15 cellular contexts compared by ENCODE assay signal in genomic region chr7:93014410-93014809, GRCh38.
DNase-seq lines count a peak whose midpoint lies in the region; ATAC-seq, FAIRE-seq and TF ChIP-seq lines count a peak whose summit lies in the region.
"Had no signal": no experiment of that assay in that cellular context is flagged by ENCODE, and none has a peak within 500 bp of the region (broad histone marks: within the 10 kb centered on the region; RNA-seq: fewer than 3 reads in every experiment).

No MANE protein-coding gene starts in this region.

- H3K4me3 Mint-ChIP-seq in astrocyte (ENCODE audit: unreplicated experiment) (no peak overlapping the region), type B pancreatic cell (no peak overlapping the region)
- H3K4me3 Mint-ChIP-seq: central memory CD8-positive, alpha-beta T cell had no signal

- H3K4me1 ChIP-seq in SK-N-SH (ENCODE audit: control insufficient read depth in 1 of 2, insufficient read depth in 2 of 2, low read depth in 1 of 2, low read length in 1 of 2) (peaks cover 14 to 33% of the 10 kb centered on the region in 2 experiments), astrocyte (ENCODE audit: insufficient read depth, low read length) (peaks cover 36% of the 10 kb centered on the region), mesodermal cell (ENCODE audit: control insufficient read depth, insufficient read depth, low read length, poor library complexity, severe bottlenecking) (peaks cover 34% of the 10 kb centered on the region)
- H3K4me1 ChIP-seq: thyroid gland had no signal

- H3K79me2 ChIP-seq in SK-N-SH (ENCODE audit: insufficient read depth) (no peaks in the 10 kb centered on the region), astrocyte (ENCODE audit: insufficient read depth, low read length) (no peaks in the 10 kb centered on the region)

- no peak overlapping the region for H3K4me2 ChIP-seq in SK-N-SH
- no peak overlapping the region for H3K4me2 ChIP-seq in astrocyte (ENCODE audit: low read length)

- TF ChIP-seq CTCF in SK-N-SH (IDR thresholded peaks at IDR 0.05) (no peak), astrocyte (IDR thresholded peaks at IDR 0.05; ENCODE audit: insufficient read depth, low read depth, low read length) (no peak), type B pancreatic cell (conservative IDR thresholded peaks at IDR 0.05) (no peak)

- H3K36me3 ChIP-seq in SK-N-SH (replicated peaks in 1 of 2; ENCODE audit: control insufficient read depth in 1 of 2, insufficient read depth in 2 of 2, low read length in 1 of 2) (no peaks in the 10 kb centered on the region), astrocyte (ENCODE audit: insufficient read depth, low read length) (no peaks in the 10 kb centered on the region), mesodermal cell (ENCODE audit: control insufficient read depth, insufficient read depth, low read length) (no peaks in the 10 kb centered on the region)
- H3K36me3 ChIP-seq: thyroid gland had no signal

- peaks cover 22% of the 10 kb centered on the region for H3F3A ChIP-seq in SK-N-SH (replicated peaks; ENCODE audit: insufficient read depth)

- H3K4me3 ChIP-seq in SK-N-SH (ENCODE audit: low read depth in 2 of 2, low read length in 1 of 2) (no peak overlapping the region), astrocyte (ENCODE audit: insufficient read depth, low read depth, low read length) (no peak overlapping the region), mesodermal cell (ENCODE audit: extremely low read depth, insufficient read depth, low read length, poor library complexity, severe bottlenecking) (no peak overlapping the region)
- H3K4me3 ChIP-seq: thyroid gland had no signal

- H4K20me1 ChIP-seq in SK-N-SH (ENCODE audit: insufficient read depth), result no peaks in the 10 kb centered on the region
- no peaks in the 10 kb centered on the region for H4K20me1 ChIP-seq in astrocyte (ENCODE audit: insufficient read depth, low read length)

- no peak for TF ChIP-seq EP300 in SK-N-SH (IDR thresholded peaks at IDR 0.05; ENCODE audit: borderline replicate concordance in 1 of 2, low read depth in 1 of 2, low read length in 1 of 2)

- H3K9ac ChIP-seq in SK-N-SH, result 0 out of 2 replicates have a peak overlapping the region, but pooled peaks have one; percentile 33
- no peak overlapping the region for H3K9ac ChIP-seq in astrocyte (ENCODE audit: low read length)

- TF ChIP-seq RAD21 in SK-N-SH (IDR thresholded peaks at IDR 0.05; ENCODE audit: low read length), result no peak

- no peaks in the 10 kb centered on the region for H3K27me3 Mint-ChIP-seq in astrocyte (ENCODE audit: low read depth, unreplicated experiment)
- H3K27me3 Mint-ChIP-seq in type B pancreatic cell, result peaks cover 3% of the 10 kb centered on the region
- H3K27me3 Mint-ChIP-seq: central memory CD8-positive, alpha-beta T cell had no signal

- ATAC-seq in SK-N-SH treated with all-trans-retinoic acid at 6 μM for 48 hours (no peak), GM18517 (IDR thresholded peaks at IDR 0.05; ENCODE audit: unreplicated experiment) (no peak)

- no peak for DNase-seq in SK-N-SH
- no peak for DNase-seq in astrocyte (ENCODE audit: low read depth)
- DNase-seq in type B pancreatic cell (ENCODE audit: extremely low spot score, unreplicated experiment), result no peak
- no peak for DNase-seq in activated naive CD4-positive, alpha-beta T cell treated with Interleukin-2 at 50 U/mL for 16 hours
- no peak for DNase-seq in amniotic stem cell (lab: John Stamatoyannopoulos, UW)
- DNase-seq: activated CD8-positive, alpha-beta memory T cell treated with anti-CD3 and anti-CD28 coated beads for 24 hours; NCI-H2227 treated with DMSO at 0.1 percent for 48 hours; RPMI8226; T-helper 9 cell; thyroid gland had no signal

- no peaks in the 10 kb centered on the region for H3K9me3 ChIP-seq in SK-N-SH
- H3K9me3 ChIP-seq in astrocyte (ENCODE audit: insufficient read depth, low read depth, low read length), result no peaks in the 10 kb centered on the region
- no peaks in the 10 kb centered on the region for H3K9me3 ChIP-seq in mesodermal cell (ENCODE audit: control insufficient read depth, low read length)
- H3K9me3 ChIP-seq: thyroid gland had no signal

- 92% methylated on average over 1 of the region's 1 CpG for WGBS in SK-N-SH (ENCODE audit: low lambda C conversion rate)
- WGBS in mesodermal cell (ENCODE audit: insufficient coverage in 2 of 2), 2 experiments, result 20 to 100% methylated on average over 1 of the region's 1 CpG

- CTCF ChIA-PET in SK-N-SH (lab: Yijun Ruan, JAX), result no interaction called here

- no peak for FAIRE-seq in astrocyte (lab: Jason Lieb, UNC)
- FAIRE-seq: A204.1 had no signal

- H3K4me1 Mint-ChIP-seq in astrocyte (ENCODE audit: low read depth, unreplicated experiment) (peaks cover 55% of the 10 kb centered on the region), type B pancreatic cell (ENCODE audit: unreplicated experiment) (peaks cover 26% of the 10 kb centered on the region)
- H3K4me1 Mint-ChIP-seq: central memory CD8-positive, alpha-beta T cell had no signal

- H3K36me3 Mint-ChIP-seq in astrocyte (ENCODE audit: low read depth, unreplicated experiment) (no peaks in the 10 kb centered on the region), type B pancreatic cell (no peaks in the 10 kb centered on the region)

- H3K27ac Mint-ChIP-seq in astrocyte (ENCODE audit: unreplicated experiment), result peak overlapping the region; percentile 86
- peak overlapping the region; percentile 65 for H3K27ac Mint-ChIP-seq in type B pancreatic cell

- H3K9me3 Mint-ChIP-seq in astrocyte (ENCODE audit: unreplicated experiment), result no peaks in the 10 kb centered on the region
- no peaks in the 10 kb centered on the region for H3K9me3 Mint-ChIP-seq in type B pancreatic cell
- H3K9me3 Mint-ChIP-seq: central memory CD8-positive, alpha-beta T cell had no signal

- H3K9me2 ChIP-seq in SK-N-SH, result no peaks in the 10 kb centered on the region

- H2AFZ ChIP-seq in SK-N-SH (ENCODE audit: low read depth), result peak overlapping the region; percentile 54
- no peak overlapping the region for H2AFZ ChIP-seq in astrocyte (ENCODE audit: low read depth, low read length)

- peak overlapping the region; percentile 64 to 72; a peak in 3 of 4 replicates for H3K27ac ChIP-seq in SK-N-SH (ENCODE audit: low read depth in 2 of 2, low read length in 1 of 2)
- peak overlapping the region; percentile 57 for H3K27ac ChIP-seq in astrocyte (ENCODE audit: low read depth, low read length)
- H3K27ac ChIP-seq in mesodermal cell (ENCODE audit: low read depth, low read length, severe bottlenecking), result peak overlapping the region; percentile 26
- H3K27ac ChIP-seq: thyroid gland had no signal

- no peaks in the 10 kb centered on the region for H3K27me3 ChIP-seq in SK-N-SH (ENCODE audit: insufficient read depth)
- no peaks in the 10 kb centered on the region for H3K27me3 ChIP-seq in astrocyte (ENCODE audit: insufficient read depth, low read length)
- H3K27me3 ChIP-seq: thyroid gland had no signal

- POLR2A ChIA-PET in SK-N-SH (lab: Yijun Ruan, JAX), result no interaction called here

TF ChIP-seq in SK-N-SH, 30 proteins besides CTCF, POLR2A, EP300 and RAD21 (continues in another document):
- TF ChIP-seq PBX3 (IDR thresholded peaks at IDR 0.05), result no peak
- no peak for TF ChIP-seq FOSL2 (IDR thresholded peaks at IDR 0.05; ENCODE audit: borderline replicate concordance, low read depth)
- TF ChIP-seq TCF12 (IDR thresholded peaks at IDR 0.05), result no peak

TF ChIP-seq in SK-N-SH treated with all-trans-retinoic acid at 6 μM for 48 hours, 23 proteins besides CTCF, POLR2A, EP300 and RAD21 (continues in another document):
- TF ChIP-seq RARB (CRISPR knock-in tag; IDR thresholded peaks at IDR 0.05) (no peak), CSDC2 (CRISPR knock-in tag; IDR thresholded peaks at IDR 0.05) (no peak), ZNF70 (CRISPR knock-in tag; IDR thresholded peaks at IDR 0.05) (no peak), PATZ1 (CRISPR knock-in tag; IDR thresholded peaks at IDR 0.05; ENCODE audit: borderline replicate concordance) (no peak), CSRNP3 (CRISPR knock-in tag; IDR thresholded peaks at IDR 0.05) (no peak), GLIS3 (CRISPR knock-in tag; IDR thresholded peaks at IDR 0.05) (no peak), ZNF565 (CRISPR knock-in tag; conservative IDR thresholded peaks at IDR 0.05; ENCODE audit: low read depth) (no peak)
